8 cellular contexts compared by ENCODE assay signal in genomic region chr7:43612599-43613589, GRCh38. TPM values are rescaled to one million over a fixed set of nuclear protein-coding genes. Genes with fewer than 3 reads are reported as not detected.
A peak's percentile ranks its signal among the peaks of the same experiment; 100 is the strongest.
DNase-seq lines count a peak whose midpoint lies in the region; ATAC-seq and TF ChIP-seq lines count a peak whose summit lies in the region.

No MANE protein-coding gene starts in this region.

- H3K18ac ChIP-seq in mesenchymal stem cell (ENCODE audit: low read depth in 1 of 2, low read length in 2 of 2) = no peak overlapping the region

- peak overlapping the region; percentile 65 for H3K9ac ChIP-seq in mesenchymal stem cell (ENCODE audit: low read length)

- H2BK12ac ChIP-seq in mesenchymal stem cell (ENCODE audit: low read length in 2 of 2) = no peak overlapping the region

- no peak overlapping the region for H2AK5ac ChIP-seq in mesenchymal stem cell (ENCODE audit: low read length, severe bottlenecking)

- no peak overlapping the region for H3K14ac ChIP-seq in mesenchymal stem cell (ENCODE audit: low read length in 2 of 2)

- H3K9me3 Mint-ChIP-seq in T-helper 2 cell treated with Interferon-gamma antibody and Interleukin-4, amounts not matched to agents 5 μg/mL and 100 μg/mL, for 36 hours = no peaks in the 10 kb centered on the region
- no peaks in the 10 kb centered on the region for H3K9me3 Mint-ChIP-seq in progenitor cell of endocrine pancreas (ENCODE audit: low read depth)
- H3K9me3 Mint-ChIP-seq in nephron progenitor cell = no peaks in the 10 kb centered on the region

- H4K8ac ChIP-seq in mesenchymal stem cell (ENCODE audit: low read length) = no peak overlapping the region

- peak; percentile 76 for ATAC-seq in GM21619 (IDR thresholded peaks at IDR 0.05; ENCODE audit: unreplicated experiment)

- peak overlapping the region; percentile 18 for H3K4me3 Mint-ChIP-seq in T-helper 2 cell treated with Interferon-gamma antibody and Interleukin-4, amounts not matched to agents 5 μg/mL and 100 μg/mL, for 36 hours
- H3K4me3 Mint-ChIP-seq in progenitor cell of endocrine pancreas (ENCODE audit: low read depth) (no peak overlapping the region), nephron progenitor cell (no peak overlapping the region)

- peaks cover 26 to 67% of the 10 kb centered on the region in 2 experiments for H3K36me3 ChIP-seq in mesenchymal stem cell (ENCODE audit: control insufficient read depth in 1 of 2, insufficient read depth in 2 of 2, low read depth in 1 of 2, low read length in 2 of 2)

- H3K27ac Mint-ChIP-seq in T-helper 2 cell treated with Interferon-gamma antibody and Interleukin-4, amounts not matched to agents 5 μg/mL and 100 μg/mL, for 36 hours = peak overlapping the region; percentile 68
- no peak overlapping the region for H3K27ac Mint-ChIP-seq in progenitor cell of endocrine pancreas
- no peak overlapping the region for H3K27ac Mint-ChIP-seq in nephron progenitor cell

- WGBS in mesenchymal stem cell = 100% methylated on average over 1 of the region's 3 CpGs

- H3K4ac ChIP-seq in mesenchymal stem cell (ENCODE audit: low read depth in 1 of 2, low read length in 2 of 2) = no peak overlapping the region

- no peak overlapping the region for H2BK15ac ChIP-seq in mesenchymal stem cell (ENCODE audit: low read depth, poor library complexity, severe bottlenecking)

- H3K4me2 ChIP-seq in mesenchymal stem cell (ENCODE audit: low read length, poor library complexity, severe bottlenecking) = no peak overlapping the region

- H2BK120ac ChIP-seq in mesenchymal stem cell (ENCODE audit: low read depth, low read length) = no peak overlapping the region

- H2AFZ ChIP-seq in mesenchymal stem cell (ENCODE audit: low read depth, low read length) = no peak overlapping the region

- H3K79me1 ChIP-seq in mesenchymal stem cell (replicated peaks; ENCODE audit: low read length, poor library complexity, severe bottlenecking) = peaks cover 24% of the 10 kb centered on the region

- no peaks in the 10 kb centered on the region for H3K9me3 ChIP-seq in mesenchymal stem cell (ENCODE audit: control insufficient read depth, low read length)

- H3K27me3 ChIP-seq in mesenchymal stem cell (ENCODE audit: control insufficient read depth in 1 of 2, insufficient read depth in 1 of 2, low read length in 2 of 2) = no peaks in the 10 kb centered on the region

- H3K23ac ChIP-seq in mesenchymal stem cell (ENCODE audit: low read length in 2 of 2) = no peak overlapping the region

- H3K4me3 ChIP-seq in mesenchymal stem cell (ENCODE audit: insufficient read depth in 1 of 2, low read depth in 1 of 2, low read length in 2 of 2) = peak overlapping the region in 1 of 2 experiments; percentile 47

- no peak overlapping the region for H3K27ac ChIP-seq in mesenchymal stem cell (ENCODE audit: low read length, poor library complexity, severe bottlenecking)

- H3K36me3 Mint-ChIP-seq in T-helper 2 cell treated with Interferon-gamma antibody and Interleukin-4, amounts not matched to agents 5 μg/mL and 100 μg/mL, for 36 hours (ENCODE audit: low read depth) = peaks cover 60% of the 10 kb centered on the region
- H3K36me3 Mint-ChIP-seq in progenitor cell of endocrine pancreas (ENCODE audit: insufficient read depth) = peaks cover 23% of the 10 kb centered on the region
- H3K36me3 Mint-ChIP-seq in nephron progenitor cell (ENCODE audit: low read depth) = peaks cover 50% of the 10 kb centered on the region

- no peaks in the 10 kb centered on the region for H3K4me1 ChIP-seq in mesenchymal stem cell (ENCODE audit: control insufficient read depth, insufficient read depth, low read depth, low read length)

- H3K4me1 Mint-ChIP-seq in T-helper 2 cell treated with Interferon-gamma antibody and Interleukin-4, amounts not matched to agents 5 μg/mL and 100 μg/mL, for 36 hours (ENCODE audit: low read depth) = peaks cover 26% of the 10 kb centered on the region
- peaks cover 2% of the 10 kb centered on the region for H3K4me1 Mint-ChIP-seq in progenitor cell of endocrine pancreas (ENCODE audit: low read depth)
- H3K4me1 Mint-ChIP-seq in nephron progenitor cell = no peaks in the 10 kb centered on the region

- H4K91ac ChIP-seq in mesenchymal stem cell (ENCODE audit: low read length) = no peak overlapping the region

- DNase-seq in EL (peak; percentile 39), mesenchymal stem cell (peak; percentile 64), progenitor cell of endocrine pancreas (ENCODE audit: low spot score, unreplicated experiment) (no peak), nephron progenitor cell (no peak), NCI-H146 (lab: John Stamatoyannopoulos, UW) (no peak), NCI-H2081 (lab: John Stamatoyannopoulos, UW) (no peak)
- DNase-seq in T-helper 2 cell treated with Interferon-gamma antibody and Interleukin-4, amounts not matched to agents 5 μg/mL and 100 μg/mL, for 36 hours (ENCODE audit: low spot score) = peak; percentile 23

- no peak overlapping the region for H2BK5ac ChIP-seq in mesenchymal stem cell (ENCODE audit: low read depth, low read length, poor library complexity, severe bottlenecking)

- TF ChIP-seq CTCF in progenitor cell of endocrine pancreas (IDR thresholded peaks at IDR 0.05; ENCODE audit: unreplicated experiment) (no peak), nephron progenitor cell (IDR thresholded peaks at IDR 0.05) (no peak)

- H3K27me3 Mint-ChIP-seq in T-helper 2 cell treated with Interferon-gamma antibody and Interleukin-4, amounts not matched to agents 5 μg/mL and 100 μg/mL, for 36 hours (ENCODE audit: low read depth) = no peaks in the 10 kb centered on the region
- no peaks in the 10 kb centered on the region for H3K27me3 Mint-ChIP-seq in progenitor cell of endocrine pancreas
- no peaks in the 10 kb centered on the region for H3K27me3 Mint-ChIP-seq in nephron progenitor cell (ENCODE audit: low read depth, poor library complexity)

RNA-seq across cellular contexts. Expression of gene STK17A, which starts 30.0 kb away (rescaled TPM):
- polyA plus RNA-seq in mesenchymal stem cell (2013, experiment 1 of 2) = 21.9 TPM
- 21.5 TPM for polyA plus RNA-seq in mesenchymal stem cell (2013, experiment 2 of 2)
- 23.0 and 23.9 TPM in 2 replicates for total RNA-seq in progenitor cell of endocrine pancreas

Comparison
In these comparisons a context has a peak if more than half of its experiments do, and no peak if none do; other contexts are left out.
1. DNase-seq: peak in EL (single experiment), T-helper 2 cell treated with Interferon-gamma antibody and Interleukin-4, amounts not matched to agents 5 μg/mL and 100 μg/mL, for 36 hours (single experiment) and mesenchymal stem cell (single experiment); none in progenitor cell of endocrine pancreas (single experiment), nephron progenitor cell (single experiment), NCI-H146 (single experiment) and NCI-H2081 (0 of 2).